ENCODE assay signal across 8 cellular contexts in genomic region chr6:29696147-29697129, GRCh38. TPM values are rescaled to one million over a fixed set of nuclear protein-coding genes. Genes with fewer than 3 reads are reported as not detected.
DNase-seq lines count a peak whose midpoint lies in the region; ATAC-seq and TF ChIP-seq lines count a peak whose summit lies in the region.

No MANE protein-coding gene starts in this region.

- intact Hi-C loops in activated CD4-positive, alpha-beta T cell treated with anti-CD3 and anti-CD28 coated beads for 36 hours (cut with DNase I, micrococcal nuclease): loop anchor here in 1 of 2 experiments (2.0 kb wide), 1 partner anchor 44 kb away; no protein-coding TSS in a partner anchor

- H3K9ac ChIP-seq in OCI-LY3 (ENCODE audit: low read length): no peak overlapping the region

- no peaks in the 10 kb centered on the region for H4K20me1 ChIP-seq in OCI-LY3 (ENCODE audit: insufficient read depth, low read length)

- H3K27ac ChIP-seq in OCI-LY3 (ENCODE audit: low read length): no peak overlapping the region

- H3K4me3 ChIP-seq in OCI-LY3 (ENCODE audit: low read length) (no peak overlapping the region), fibroblast of the aortic adventitia (ENCODE audit: low read depth, low read length) (no peak overlapping the region), retinal pigment epithelial cell (ENCODE audit: low read length) (no peak overlapping the region)

- POLR2A ChIA-PET in activated CD4-positive, alpha-beta T cell treated with anti-CD3 and anti-CD28 coated beads for 36 hours (lab: Charles Lee): no interaction called here

- H3K36me3 Mint-ChIP-seq in activated CD4-positive, alpha-beta T cell treated with anti-CD3 and anti-CD28 coated beads for 36 hours (ENCODE audit: low read depth): no peaks in the 10 kb centered on the region

- H3K27ac Mint-ChIP-seq in activated CD4-positive, alpha-beta T cell treated with anti-CD3 and anti-CD28 coated beads for 36 hours: no peak overlapping the region

- no peak overlapping the region for H3K4me2 ChIP-seq in OCI-LY3 (ENCODE audit: low read length)

- ATAC-seq in activated CD4-positive, alpha-beta T cell treated with anti-CD3 and anti-CD28 coated beads for 36 hours: no peak
- ATAC-seq in HG02885 (IDR thresholded peaks at IDR 0.05; ENCODE audit: poor library complexity, unreplicated experiment): no peak

- H3K4me1 ChIP-seq in OCI-LY3 (ENCODE audit: low read length): no peaks in the 10 kb centered on the region

- CTCF ChIA-PET in activated CD4-positive, alpha-beta T cell treated with anti-CD3 and anti-CD28 coated beads for 36 hours (lab: Charles Lee): interaction anchor here (0.7 to 4.9 kb wide), 16 partner anchors 9 to 321 kb away, joined by 3 to 21 read pairs (median 4); no protein-coding TSS in a partner anchor

- H3K79me2 ChIP-seq in OCI-LY3 (ENCODE audit: low read length): no peaks in the 10 kb centered on the region

- no peak overlapping the region for H3K4me3 Mint-ChIP-seq in activated CD4-positive, alpha-beta T cell treated with anti-CD3 and anti-CD28 coated beads for 36 hours

- H3K36me3 ChIP-seq in OCI-LY3 (replicated peaks; ENCODE audit: low read depth, low read length): no peaks in the 10 kb centered on the region

- no peaks in the 10 kb centered on the region for H3K27me3 Mint-ChIP-seq in activated CD4-positive, alpha-beta T cell treated with anti-CD3 and anti-CD28 coated beads for 36 hours

- DNase-seq in activated CD4-positive, alpha-beta T cell treated with anti-CD3 and anti-CD28 coated beads for 36 hours: peak; percentile 45
- no peak for DNase-seq in activated CD4-positive, alpha-beta T cell treated with anti-CD3 and anti-CD28 coated beads, Interleukin-2, amount 50 U/mL, for 48 hours
- DNase-seq in fibroblast of the aortic adventitia (ENCODE audit: low read depth) (peak; percentile 19), retinal pigment epithelial cell (ENCODE audit: low read depth) (no peak), NCI-H1436 treated with DMSO at 0.1 percent for 48 hours (lab: John Stamatoyannopoulos, UW) (no peak), germinal center (ENCODE audit: low spot score) (no peak)

- peaks cover 6% of the 10 kb centered on the region for H3K9me3 Mint-ChIP-seq in activated CD4-positive, alpha-beta T cell treated with anti-CD3 and anti-CD28 coated beads for 36 hours (ENCODE audit: low read depth)

- no peaks in the 10 kb centered on the region for H3K27me3 ChIP-seq in OCI-LY3 (ENCODE audit: low read depth, low read length)

- H2AFZ ChIP-seq in OCI-LY3 (ENCODE audit: low read depth, low read length): no peak overlapping the region

- no peaks in the 10 kb centered on the region for H3K9me3 ChIP-seq in OCI-LY3 (ENCODE audit: insufficient read depth, low read length)

- H3K4me1 Mint-ChIP-seq in activated CD4-positive, alpha-beta T cell treated with anti-CD3 and anti-CD28 coated beads for 36 hours: no peaks in the 10 kb centered on the region

- TF ChIP-seq CTCF in OCI-LY3 (IDR thresholded peaks at IDR 0.05; ENCODE audit: low read depth, low read length): peak; percentile 44
- peak; percentile 60 for TF ChIP-seq CTCF in fibroblast of the aortic adventitia (IDR thresholded peaks at IDR 0.05; ENCODE audit: insufficient read depth, low read length)
- peak; percentile 60 for TF ChIP-seq CTCF in retinal pigment epithelial cell (conservative IDR thresholded peaks at IDR 0.05; ENCODE audit: low read depth, low read length)

RNA-seq across cellular contexts. Expression of gene ZFP57, which starts 15.5 kb away (rescaled TPM):
- total RNA-seq in activated CD4-positive, alpha-beta T cell treated with anti-CD3 and anti-CD28 coated beads for 36 hours: not detected
- total RNA-seq in fibroblast of the aortic adventitia (ENCODE audit: low replicate concordance): 0.49 TPM in 1 of 2 replicates, not detected in the other

RNA-seq across cellular contexts. Expression of gene HLA-F, which starts 26.8 kb away (rescaled TPM):
- total RNA-seq in activated CD4-positive, alpha-beta T cell treated with anti-CD3 and anti-CD28 coated beads for 36 hours: 100 to 1,000 TPM; 216 to 229 TPM
- 1.1 and 2.9 TPM in 2 replicates for total RNA-seq in fibroblast of the aortic adventitia (ENCODE audit: low replicate concordance)

RNA-seq across cellular contexts. Expression of gene MOG, which starts 39.5 kb away (rescaled TPM):
- not detected for total RNA-seq in activated CD4-positive, alpha-beta T cell treated with anti-CD3 and anti-CD28 coated beads for 36 hours
- total RNA-seq in fibroblast of the aortic adventitia (ENCODE audit: low replicate concordance): not detected in 2 replicates

Comparison
In these comparisons a context has a peak if more than half of its experiments do, and no peak if none do; other contexts are left out.
1. DNase-seq: peak in activated CD4-positive, alpha-beta T cell treated with anti-CD3 and anti-CD28 coated beads for 36 hours (single experiment) and fibroblast of the aortic adventitia (single experiment); none in activated CD4-positive, alpha-beta T cell treated with anti-CD3 and anti-CD28 coated beads, Interleukin-2, amount 50 U/mL, for 48 hours (0 of 2), retinal pigment epithelial cell (single experiment), NCI-H1436 treated with DMSO at 0.1 percent for 48 hours (single experiment) and germinal center (single experiment).
2. RNA of gene HLA-F, which starts 26.8 kb away (total RNA-seq): 216 to 229 TPM in activated CD4-positive, alpha-beta T cell treated with anti-CD3 and anti-CD28 coated beads for 36 hours; 1.1 to 2.9 TPM in fibroblast of the aortic adventitia; every median in the first group is over 10 times any median in the second.
3. Peak in every context shown above with its lines, with median percentiles within 50 percentile points of each other: CTCF ChIP-seq.